In genomic region chr7:92836489-92837213, GRCh38 we compare ENCODE assay signal across 1 cellular context.
TF ChIP-seq lines count a peak whose summit lies in the region.

Gene CDK6, minus strand, starts transcription at chr7:92836573. Its CDS starts 3,250 bp downstream, at chr7:92833323.

TF ChIP-seq in H1, 55 proteins besides CTCF, POLR2A, EP300 and RAD21 (continued from another document):
- TF ChIP-seq MAX (IDR thresholded peaks at IDR 0.05) (peak; percentile 92), KDM4A (IDR thresholded peaks at IDR 0.05; ENCODE audit: low read depth, low read length, severe bottlenecking) (peak; percentile 45), CTBP2 (IDR thresholded peaks at IDR 0.05; ENCODE audit: borderline replicate concordance, insufficient read depth, insufficient read length, low read length) (peak; percentile 27), POU5F1 (IDR thresholded peaks at IDR 0.05; ENCODE audit: low read depth, low read length) (no peak), BRCA1 (IDR thresholded peaks at IDR 0.05; ENCODE audit: low read depth, low read length) (no peak), RNF2 (IDR thresholded peaks at IDR 0.05; ENCODE audit: borderline replicate concordance, low read depth, low read length, missing control alignments, poor library complexity, severe bottlenecking) (peak; percentile 37)
- TF ChIP-seq, protein P1, sequence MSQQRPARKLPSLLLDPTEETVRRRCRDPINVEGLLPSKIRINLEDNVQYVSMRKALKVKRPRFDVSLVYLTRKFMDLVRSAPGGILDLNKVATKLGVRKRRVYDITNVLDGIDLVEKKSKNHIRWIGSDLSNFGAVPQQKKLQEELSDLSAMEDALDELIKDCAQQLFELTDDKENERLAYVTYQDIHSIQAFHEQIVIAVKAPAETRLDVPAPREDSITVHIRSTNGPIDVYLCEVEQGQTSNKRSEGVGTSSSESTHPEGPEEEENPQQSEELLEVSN (IDR thresholded peaks at IDR 0.05) = peak; percentile 69
